9 cellular contexts compared by ENCODE assay signal in genomic region chr5:96870094-96871021, GRCh38. TPM values are rescaled to one million over a fixed set of nuclear protein-coding genes. Genes with fewer than 3 reads are reported as not detected.
DNase-seq lines count a peak whose midpoint lies in the region; ATAC-seq and TF ChIP-seq lines count a peak whose summit lies in the region.
"Had no signal": no experiment of that assay in that cellular context is flagged by ENCODE, and none has a peak within 500 bp of the region (broad histone marks: within the 10 kb centered on the region; RNA-seq: fewer than 3 reads in every experiment).

No MANE protein-coding gene starts in this region.

- peak; percentile 76 for ATAC-seq in GM18870 (IDR thresholded peaks at IDR 0.05; ENCODE audit: unreplicated experiment)
- ATAC-seq in GM21825 (IDR thresholded peaks at IDR 0.05; ENCODE audit: unreplicated experiment): peak; percentile 77
- ATAC-seq: K562 had no signal

- no peak overlapping the region for H3K9ac ChIP-seq in colonic mucosa (ENCODE audit: low read depth in 2 of 2, low read length in 2 of 2)

- TF ChIP-seq CTCF in colonic mucosa (IDR thresholded peaks at IDR 0.05) (no peak), dorsolateral prefrontal cortex (IDR thresholded peaks at IDR 0.05 in 54 of 56, conservative IDR thresholded peaks at IDR 0.05 in 2 of 56; ENCODE audit: low read depth in 1 of 56, partially characterized antibody in 56 of 56) (no peak), WERI-Rb-1 (IDR thresholded peaks at IDR 0.05; ENCODE audit: low read depth, low read length) (no peak)

- H3K4me3 ChIP-seq in colonic mucosa (no peak overlapping the region), dorsolateral prefrontal cortex (no peak overlapping the region), WERI-Rb-1 (ENCODE audit: low read depth, low read length) (no peak overlapping the region)
- H3K4me3 ChIP-seq: K562 had no signal

- H3K27me3 ChIP-seq in colonic mucosa (no peaks in the 10 kb centered on the region), dorsolateral prefrontal cortex (no peaks in the 10 kb centered on the region), WERI-Rb-1 (ENCODE audit: insufficient read depth, low read depth, severe bottlenecking) (no peaks in the 10 kb centered on the region)

- peak; percentile 26 for DNase-seq in iris pigment epithelial cell (ENCODE audit: low read depth)
- no peak for DNase-seq in colonic mucosa
- no peak for DNase-seq in NCI-H146 (lab: John Stamatoyannopoulos, UW)
- DNase-seq in dorsolateral prefrontal cortex: no peak
- DNase-seq in WERI-Rb-1: no peak

- H3K9me3 ChIP-seq in KOPT-K1 (ENCODE audit: insufficient read depth, low read length, poor library complexity, severe bottlenecking) (no peaks in the 10 kb centered on the region), colonic mucosa (no peaks in the 10 kb centered on the region), WERI-Rb-1 (ENCODE audit: severe bottlenecking) (no peaks in the 10 kb centered on the region)

- intact Hi-C loops in colonic mucosa (cut with DNase I) (no loop called here), dorsolateral prefrontal cortex (cut with DNase I) (no loop called here)

- H3K36me3 ChIP-seq in KOPT-K1 (ENCODE audit: insufficient read depth, low read length) (no peaks in the 10 kb centered on the region), colonic mucosa (no peaks in the 10 kb centered on the region), WERI-Rb-1 (no peaks in the 10 kb centered on the region)

- peak overlapping the region; percentile 88 for H3K27ac ChIP-seq in KOPT-K1 (ENCODE audit: low read depth, low read length, poor library complexity, severe bottlenecking)
- no peak overlapping the region for H3K27ac ChIP-seq in colonic mucosa
- H3K27ac ChIP-seq in dorsolateral prefrontal cortex: peak overlapping the region in 1 of 59 donors; percentile 5
- H3K27ac ChIP-seq in WERI-Rb-1: no peak overlapping the region

- H3K4me1 ChIP-seq in colonic mucosa: no peaks in the 10 kb centered on the region

RNA-seq across cellular contexts. Expression of gene ERAP2, which starts 5.9 kb away (rescaled TPM):
- total RNA-seq in colonic mucosa (10 to 100 TPM; 18.3 to 26.7 TPM), dorsolateral prefrontal cortex (10 to 100 TPM in 3 of 120 experiments, 1 to 10 TPM in 115, under 1 TPM in 2; 0.80 to 12.9 (median 4.4) TPM)
